ENCODE assay signal across 10 cellular contexts in the genomic region with DNA sequence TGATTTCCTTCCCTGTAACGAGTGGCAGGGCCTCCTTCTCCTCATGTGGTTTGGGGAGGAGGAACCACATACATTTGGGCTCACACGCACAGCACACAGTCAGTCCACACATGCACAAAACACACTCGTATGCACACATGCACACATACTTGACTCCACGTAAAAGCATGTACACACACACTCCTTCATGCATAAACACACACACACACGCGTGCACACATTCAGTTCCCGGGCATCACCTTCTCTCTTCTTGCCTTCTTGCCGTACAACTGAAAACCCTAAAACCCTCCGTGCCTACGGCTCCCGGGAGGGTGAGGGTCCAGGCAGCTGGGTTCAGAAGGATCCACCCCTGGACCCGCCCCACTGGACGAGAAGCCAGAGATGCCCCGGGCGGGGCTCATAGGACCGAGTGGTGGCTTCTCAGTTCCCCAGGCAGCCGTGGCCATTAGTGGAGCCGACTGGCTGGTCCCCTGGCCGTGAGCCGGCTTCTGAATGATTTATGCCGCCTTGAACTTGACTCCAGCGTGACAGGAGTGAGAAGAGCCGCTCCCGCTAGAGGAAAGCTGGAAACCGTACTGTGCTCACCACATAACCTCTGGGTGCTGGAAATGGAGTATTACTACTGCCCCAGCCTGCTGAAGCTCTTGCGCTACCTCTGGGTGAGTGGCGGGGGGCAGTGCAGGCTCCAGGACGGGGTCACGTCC.
A peak's percentile ranks its signal among the peaks of the same experiment; 100 is the strongest.
DNase-seq lines count a peak whose midpoint lies in the region; ATAC-seq, FAIRE-seq and TF ChIP-seq lines count a peak whose summit lies in the region.
"Had no signal": no experiment of that assay in that cellular context is flagged by ENCODE, and none has a peak within 500 bp of the region (broad histone marks: within the 10 kb centered on the region; RNA-seq: fewer than 3 reads in every experiment).

No MANE protein-coding gene starts in this region.

- in situ Hi-C loops in HAP-1 (cut with MboI; ENCODE audit: low sequenced_read_pairs), result no loop called here

- TF ChIP-seq CTCF in right atrium auricular region (IDR thresholded peaks at IDR 0.05) (no peak), heart left ventricle (IDR thresholded peaks at IDR 0.05) (no peak)

- peaks cover 77% of the 10 kb centered on the region for H3K4me1 Mint-ChIP-seq in central memory CD8-positive, alpha-beta T cell
- peaks cover 42 to 91% (median 85%) of the 10 kb centered on the region in 7 donors for H3K4me1 Mint-ChIP-seq in naive thymus-derived CD4-positive, alpha-beta T cell
- H3K4me1 Mint-ChIP-seq: activated B cell treated with CpG ODN at 0.5 μM for 24 hours had no signal

- intact Hi-C loops in heart left ventricle (cut with DNase I), result no loop called here
- intact Hi-C loops in naive thymus-derived CD4-positive, alpha-beta T cell (cut with micrococcal nuclease), result loop anchor here in 1 of 2 donors (1.0 to 10.0 kb wide), 6 partner anchors 8 to 1603 kb away; partner anchors contain the start of genes ASPHD2, GRK3, GUCD1 and SNRPD3

- WGBS in heart left ventricle, 4 donors, result 62 to 80% (median 68%) methylated on average over 16 to 29 of the region's 29 CpGs

- no peak for ATAC-seq in heart left ventricle
- no peak for ATAC-seq in central memory CD8-positive, alpha-beta T cell (replicated peaks; ENCODE audit: extremely low read depth, poor library complexity, severe bottlenecking)
- ATAC-seq in naive thymus-derived CD4-positive, alpha-beta T cell, result no peak

- peak overlapping the region; percentile 7 to 12 for H3K4me3 ChIP-seq in right atrium auricular region
- H3K4me3 ChIP-seq in heart left ventricle, result peak overlapping the region in 5 of 12 donors; percentile 23 to 44 (median 36)
- peak overlapping the region; percentile 36 for H3K4me3 ChIP-seq in naive thymus-derived CD4-positive, alpha-beta T cell (ENCODE audit: low read length)
- H3K4me3 ChIP-seq in HAP-1, result no peak overlapping the region

- no peaks in the 10 kb centered on the region for H3K9me3 Mint-ChIP-seq in central memory CD8-positive, alpha-beta T cell
- H3K9me3 Mint-ChIP-seq in naive thymus-derived CD4-positive, alpha-beta T cell, result no peaks in the 10 kb centered on the region
- H3K9me3 Mint-ChIP-seq: activated B cell treated with CpG ODN at 0.5 μM for 24 hours had no signal

- H3K27ac ChIP-seq in right atrium auricular region (peak overlapping the region in 1 of 2 donors; percentile 29), heart left ventricle (peak overlapping the region in 3 of 12 donors; percentile 7 to 53 (median 29))
- peak overlapping the region; percentile 76 for H3K27ac ChIP-seq in naive thymus-derived CD4-positive, alpha-beta T cell (ENCODE audit: low read depth, low read length)

- H3K4me1 ChIP-seq in right atrium auricular region (peaks cover 0 to 28% of the 10 kb centered on the region in 2 donors), heart left ventricle (peaks cover 0 to 24% (median 0%) of the 10 kb centered on the region in 12 donors), HAP-1 (no peaks in the 10 kb centered on the region)
- H3K4me1 ChIP-seq in naive thymus-derived CD4-positive, alpha-beta T cell (ENCODE audit: control insufficient read depth in 2 of 2, insufficient read depth in 2 of 2, low read length in 2 of 2), result peaks cover 51 to 64% of the 10 kb centered on the region in 2 donors

- CTCF ChIA-PET in naive thymus-derived CD4-positive, alpha-beta T cell (lab: Charles Lee), result interaction anchor here (0.8 to 5.9 kb wide), 3 partner anchors 10 to 41 kb away, joined by 4 to 49 read pairs (median 10); no protein-coding TSS in a partner anchor

- H3K36me3 ChIP-seq in right atrium auricular region (no peaks in the 10 kb centered on the region), heart left ventricle (no peaks in the 10 kb centered on the region), HAP-1 (replicated peaks) (no peaks in the 10 kb centered on the region)
- no peaks in the 10 kb centered on the region for H3K36me3 ChIP-seq in naive thymus-derived CD4-positive, alpha-beta T cell (ENCODE audit: control insufficient read depth in 2 of 3, insufficient read depth in 3 of 3, low read length in 3 of 3)

- H3K9me3 ChIP-seq in right atrium auricular region (no peaks in the 10 kb centered on the region), heart left ventricle (no peaks in the 10 kb centered on the region), HAP-1 (no peaks in the 10 kb centered on the region)
- no peaks in the 10 kb centered on the region for H3K9me3 ChIP-seq in naive thymus-derived CD4-positive, alpha-beta T cell (ENCODE audit: control insufficient read depth in 2 of 3, low read length in 3 of 3)

- POLR2A ChIA-PET in naive thymus-derived CD4-positive, alpha-beta T cell (lab: Charles Lee), result interaction anchor here (1.2 to 5.0 kb wide), 4 partner anchors 9 to 42 kb away, joined by 3 to 61 read pairs (median 8); no protein-coding TSS in a partner anchor

- TF ChIP-seq POLR2A in heart left ventricle (IDR thresholded peaks at IDR 0.05), result no peak

- DNase-seq in right atrium auricular region (ENCODE audit: low spot score) (no peak), heart left ventricle (no peak), urothelium cell line (ENCODE audit: low spot score) (no peak), HAP-1 (ENCODE audit: low spot score in 2 of 2) (no peak), NCI-H446 (lab: John Stamatoyannopoulos, UW) (no peak), putamen (ENCODE audit: low spot score) (no peak)
- no peak for DNase-seq in central memory CD8-positive, alpha-beta T cell (ENCODE audit: low spot score in 2 of 2)
- DNase-seq in naive thymus-derived CD4-positive, alpha-beta T cell, result peak in 7 of 9 donors; percentile 26 to 46 (median 37)
- DNase-seq: activated B cell treated with CpG ODN at 0.5 μM for 24 hours, NCI-H2081 treated with DMSO at 0.1 percent for 48 hours had no signal

- H3K27me3 ChIP-seq in right atrium auricular region (no peaks in the 10 kb centered on the region), heart left ventricle (peaks cover 0 to 5% (median 0%) of the 10 kb centered on the region in 9 donors), HAP-1 (ENCODE audit: low read depth) (no peaks in the 10 kb centered on the region)
- H3K27me3 ChIP-seq in naive thymus-derived CD4-positive, alpha-beta T cell (ENCODE audit: control insufficient read depth in 2 of 2, insufficient read depth in 2 of 2, low read length in 2 of 2), result no peaks in the 10 kb centered on the region

- FAIRE-seq in urothelium cell line (lab: Jason Lieb, UNC), result peak; percentile 99

- peaks cover 22% of the 10 kb centered on the region for H3K36me3 Mint-ChIP-seq in central memory CD8-positive, alpha-beta T cell (ENCODE audit: insufficient read depth)
- H3K36me3 Mint-ChIP-seq in naive thymus-derived CD4-positive, alpha-beta T cell, result peaks cover 0 to 20% (median 0%) of the 10 kb centered on the region in 5 donors

- H3K27me3 Mint-ChIP-seq in central memory CD8-positive, alpha-beta T cell, result no peaks in the 10 kb centered on the region
- H3K27me3 Mint-ChIP-seq in naive thymus-derived CD4-positive, alpha-beta T cell, result no peaks in the 10 kb centered on the region

- H3K27ac Mint-ChIP-seq in central memory CD8-positive, alpha-beta T cell (ENCODE audit: low read depth), result peak overlapping the region; percentile 96
- peak overlapping the region; percentile 86 to 99 (median 98) for H3K27ac Mint-ChIP-seq in naive thymus-derived CD4-positive, alpha-beta T cell
- H3K27ac Mint-ChIP-seq: activated B cell treated with CpG ODN at 0.5 μM for 24 hours had no signal

- peak overlapping the region; percentile 90 for H3K4me3 Mint-ChIP-seq in central memory CD8-positive, alpha-beta T cell
- H3K4me3 Mint-ChIP-seq in naive thymus-derived CD4-positive, alpha-beta T cell, result peak overlapping the region; percentile 81 to 94 (median 87)
- H3K4me3 Mint-ChIP-seq: activated B cell treated with CpG ODN at 0.5 μM for 24 hours had no signal

Comparison
In these comparisons a context has a peak if more than half of its experiments do, and no peak if none do; other contexts are left out.
1. DNase-seq: peak in naive thymus-derived CD4-positive, alpha-beta T cell (7 of 9); none in right atrium auricular region (single experiment), heart left ventricle (0 of 5), central memory CD8-positive, alpha-beta T cell (0 of 2), urothelium cell line (single experiment), HAP-1 (0 of 2), NCI-H446 (0 of 2) and putamen (single experiment).